15 cellular contexts compared by ENCODE assay signal in the genomic region with DNA sequence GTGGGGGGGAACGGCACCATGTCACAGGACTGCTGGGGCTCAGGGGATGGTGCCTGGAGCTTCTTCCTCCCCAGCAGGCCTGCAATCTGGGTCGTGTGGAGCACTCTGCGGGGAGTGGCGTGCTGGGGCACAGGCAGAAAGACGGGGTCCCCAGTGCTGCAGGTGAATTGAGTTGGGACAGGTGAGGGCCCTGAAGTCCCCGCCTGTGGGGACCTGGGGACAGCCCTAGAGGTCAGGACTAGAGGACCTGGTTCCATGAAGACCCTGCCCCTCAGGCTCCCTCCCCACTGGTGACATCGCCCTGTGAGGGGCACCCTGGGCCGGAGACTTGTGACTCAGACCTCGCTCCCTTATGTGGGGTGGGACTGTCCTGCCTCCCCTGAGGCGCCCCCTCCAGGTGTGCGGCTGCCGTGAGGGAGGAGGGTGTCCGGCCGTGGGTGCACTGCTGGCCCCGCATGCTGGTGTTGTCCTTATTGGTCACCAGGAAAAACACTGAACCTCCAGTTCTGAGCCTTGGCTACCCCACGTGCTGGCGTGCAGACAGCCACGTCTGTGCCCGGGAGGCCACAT. TPM values are rescaled to one million over a fixed set of nuclear protein-coding genes. Genes with fewer than 3 reads are reported as not detected.
DNase-seq lines count a peak whose midpoint lies in the region; ATAC-seq and TF ChIP-seq lines count a peak whose summit lies in the region.
"Not testable (repeated sequence)": the region's sequence is repeated elsewhere in the genome, so short reads cannot be mapped to it uniquely, and the experiment has no call there.
"Had no signal": no experiment of that assay in that cellular context is flagged by ENCODE, and none has a peak within 500 bp of the region (broad histone marks: within the 10 kb centered on the region; RNA-seq: fewer than 3 reads in every experiment).

No MANE protein-coding gene starts in this region.

- in situ Hi-C loops in KBM-7 (cut with MboI; ENCODE audit: low pct_unique_long_range_greater_than_20kb, low sequenced_read_pairs) = not testable (repeated sequence)

- H3K4me1 ChIP-seq in spleen = peaks cover 0 to 15% (median 3%) of the 10 kb centered on the region in 6 donors

- not testable (repeated sequence) for H3K27ac Mint-ChIP-seq in CD14-positive monocyte, nephron progenitor cell
- H3K27ac Mint-ChIP-seq in dendritic cell treated with granulocyte-macrophage colony-stimulating factor and Interleukin-4, amounts not matched to agents 40 ng/mL and 50 ng/mL, for 4 days = peak overlapping the region; percentile 14

- not testable (repeated sequence) for H3K9me3 Mint-ChIP-seq in CD14-positive monocyte; dendritic cell treated with granulocyte-macrophage colony-stimulating factor and Interleukin-4, amounts not matched to agents 40 ng/mL and 50 ng/mL, for 4 days; nephron progenitor cell

- H3K4me3 ChIP-seq in spleen = not testable (repeated sequence)

- not testable (repeated sequence) for H3K27ac ChIP-seq in spleen

- H3K36me3 Mint-ChIP-seq in CD14-positive monocyte; dendritic cell treated with granulocyte-macrophage colony-stimulating factor and Interleukin-4, amounts not matched to agents 40 ng/mL and 50 ng/mL, for 4 days (ENCODE audit: low read depth); nephron progenitor cell (ENCODE audit: low read depth): not testable (repeated sequence)

- H3K27me3 ChIP-seq in spleen (replicated peaks in 1 of 7) = peaks cover 0 to 35% (median 0%) of the 10 kb centered on the region in 7 donors

- H3K36me3 ChIP-seq in spleen = not testable (repeated sequence)

- H3K4me1 Mint-ChIP-seq in CD14-positive monocyte (peaks cover 26% of the 10 kb centered on the region), nephron progenitor cell (peaks cover 23% of the 10 kb centered on the region)
- peaks cover 25% of the 10 kb centered on the region for H3K4me1 Mint-ChIP-seq in dendritic cell treated with granulocyte-macrophage colony-stimulating factor and Interleukin-4, amounts not matched to agents 40 ng/mL and 50 ng/mL, for 4 days (ENCODE audit: low read depth)

- TF ChIP-seq CTCF in CD14-positive monocyte (IDR thresholded peaks at IDR 0.05); nephron progenitor cell (IDR thresholded peaks at IDR 0.05); spleen (IDR thresholded peaks at IDR 0.05 in 8 of 11, conservative IDR thresholded peaks at IDR 0.05 in 3 of 11): not testable (repeated sequence)

- WGBS in spleen, 5 donors = 66 to 77% (median 73%) methylated on average over 6 to 18 of the region's 19 CpGs

- DNase-seq in CD14-positive monocyte (ENCODE audit: low spot score) (peak; percentile 43), KBM-7 (peak; percentile 48), Right ventricle myocardium superior (peak; percentile 14), nephron progenitor cell (peak; percentile 1), spleen (peak; percentile 34)
- peak; percentile 61 for DNase-seq in activated effector memory CD4-positive, alpha-beta T cell treated with anti-CD3 and anti-CD28 coated beads, Interleukin-2, amount 50 U/mL, for 16 hours

- peaks cover 0 to 12% (median 10%) of the 10 kb centered on the region in 3 donors for H3K27me3 Mint-ChIP-seq in CD14-positive monocyte (ENCODE audit: low read depth in 3 of 3)
- not testable (repeated sequence) for H3K27me3 Mint-ChIP-seq in dendritic cell treated with granulocyte-macrophage colony-stimulating factor and Interleukin-4, amounts not matched to agents 40 ng/mL and 50 ng/mL, for 4 days
- H3K27me3 Mint-ChIP-seq in nephron progenitor cell (ENCODE audit: low read depth, poor library complexity) = peaks cover 34% of the 10 kb centered on the region

- not testable (repeated sequence) for H3K9me3 ChIP-seq in spleen

- not testable (repeated sequence) for H3K4me3 Mint-ChIP-seq in CD14-positive monocyte; dendritic cell treated with granulocyte-macrophage colony-stimulating factor and Interleukin-4, amounts not matched to agents 40 ng/mL and 50 ng/mL, for 4 days; nephron progenitor cell

- not testable (repeated sequence) for TF ChIP-seq POLR2A in spleen (IDR thresholded peaks at IDR 0.05)

- not testable (repeated sequence) for ATAC-seq in Right ventricle myocardium superior (ENCODE audit: poor library complexity)

- intact Hi-C loops in CD14-positive monocyte (cut with micrococcal nuclease); dendritic cell treated with granulocyte-macrophage colony-stimulating factor and Interleukin-4, amounts not matched to agents 40 ng/mL and 50 ng/mL, for 4 days (cut with micrococcal nuclease); Right ventricle myocardium superior (cut with DNase I); spleen (cut with DNase I; ENCODE audit: low total_unique reads): not testable (repeated sequence)

RNA-seq across cellular contexts. Expression of a gene that starts 3.9 kb away (rescaled TPM):
- polyA plus RNA-seq in CD14-positive monocyte = not detected
- 7.1 TPM for total RNA-seq in Right ventricle myocardium superior
- total RNA-seq in spleen = 10 to 100 TPM in 2 of 7 donors, 1 to 10 TPM in 3, under 1 TPM in 1, not detected in 1; 0.60 to 17.9 (median 1.8) TPM
- under 1 TPM; 0.26 to 0.65 (median 0.59) TPM for polyA plus RNA-seq in spleen
- total RNA-seq: Caco-2; CD4-positive, CD25-positive, alpha-beta regulatory T cell; CD8-positive, alpha-beta T cell; GM23248; H1; H7 had no signal
- polyA plus RNA-seq: A549; BJ; CD4-positive, CD25-positive, alpha-beta regulatory T cell; GM23248 had no signal

RNA-seq across cellular contexts. Expression of a gene that starts 11.5 kb away (rescaled TPM):
- polyA plus RNA-seq in CD14-positive monocyte = not detected
- total RNA-seq in Right ventricle myocardium superior = 0.51 TPM
- total RNA-seq in spleen = under 1 TPM in 1 of 7 donors, not detected in 6; 0.76 TPM
- under 1 TPM in 1 of 3 donors, not detected in 2; 0.11 TPM for polyA plus RNA-seq in spleen
- total RNA-seq: Caco-2; CD4-positive, CD25-positive, alpha-beta regulatory T cell; CD8-positive, alpha-beta T cell; GM23248; H1; H7 had no signal
- polyA plus RNA-seq: A549; BJ; CD4-positive, CD25-positive, alpha-beta regulatory T cell; GM23248 had no signal

RNA-seq across cellular contexts. Expression of a gene that starts 14.4 kb away (rescaled TPM):
- polyA plus RNA-seq in CD14-positive monocyte = not detected
- total RNA-seq in Right ventricle myocardium superior = 10.1 TPM
- 1 to 10 TPM in 4 of 7 donors, not detected in 3; 1.1 to 8.2 (median 4.5) TPM for total RNA-seq in spleen
- under 1 TPM in 2 of 3 donors, not detected in 1; 0.29 to 0.50 TPM for polyA plus RNA-seq in spleen
- total RNA-seq: Caco-2; CD4-positive, CD25-positive, alpha-beta regulatory T cell; CD8-positive, alpha-beta T cell; GM23248; H1; H7 had no signal
- polyA plus RNA-seq: A549; BJ; CD4-positive, CD25-positive, alpha-beta regulatory T cell; GM23248 had no signal

RNA-seq across cellular contexts. Expression of a gene that starts 19.3 kb away (rescaled TPM):
- polyA plus RNA-seq in CD14-positive monocyte (not detected), spleen (not detected)
- total RNA-seq in Right ventricle myocardium superior (0.19 TPM), spleen (under 1 TPM in 1 of 7 donors, not detected in 6; 0.46 TPM)
- total RNA-seq: Caco-2; CD4-positive, CD25-positive, alpha-beta regulatory T cell; CD8-positive, alpha-beta T cell; GM23248; H1; H7 had no signal
- polyA plus RNA-seq: A549; BJ; CD4-positive, CD25-positive, alpha-beta regulatory T cell; GM23248; H1 had no signal

Comparison
In these comparisons a context has a peak if more than half of its experiments do, and no peak if none do; other contexts are left out.
1. DNase-seq: peak in every context shown above with its lines; median percentile 61 in activated effector memory CD4-positive, alpha-beta T cell treated with anti-CD3 and anti-CD28 coated beads, Interleukin-2, amount 50 U/mL, for 16 hours; 48 in KBM-7; 43 in CD14-positive monocyte; 34 in spleen; 14 in Right ventricle myocardium superior; 1 in nephron progenitor cell.